In the genomic region with DNA sequence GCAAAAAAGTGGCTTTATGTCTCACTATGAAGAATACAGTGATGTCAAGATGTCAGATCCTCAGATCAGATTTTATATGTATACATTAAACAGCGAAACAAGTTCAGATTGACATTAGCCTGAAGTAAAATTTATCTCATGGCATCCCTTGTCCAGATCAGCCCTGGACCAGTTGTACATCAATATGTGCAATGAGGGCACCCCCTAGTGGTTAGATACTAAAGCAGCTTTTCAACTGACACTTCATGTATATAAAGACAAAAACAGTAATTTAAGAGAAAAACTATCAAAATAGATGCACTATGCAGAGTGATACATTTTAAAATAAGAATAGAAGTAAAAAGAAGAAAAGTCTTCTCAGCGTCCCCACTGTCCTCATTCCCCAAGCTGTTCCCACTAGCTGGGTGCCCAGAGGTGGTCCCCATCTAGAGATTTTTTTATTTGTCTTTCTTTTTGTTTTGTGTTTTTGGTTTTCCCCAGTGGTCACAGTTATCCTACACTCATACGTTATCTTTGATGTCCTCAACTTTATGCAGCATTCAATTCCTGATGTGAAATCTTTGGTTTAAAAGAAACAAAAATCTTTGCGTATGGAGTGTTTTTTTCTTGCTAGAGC, we compare ENCODE assay signal across 1 cellular context.
TF ChIP-seq lines count a peak whose summit lies in the region.

No MANE protein-coding gene starts in this region.

TF ChIP-seq in GM23338, 12 proteins besides CTCF, POLR2A, EP300 and RAD21 (continued from another document):
- TF ChIP-seq, protein P1, sequence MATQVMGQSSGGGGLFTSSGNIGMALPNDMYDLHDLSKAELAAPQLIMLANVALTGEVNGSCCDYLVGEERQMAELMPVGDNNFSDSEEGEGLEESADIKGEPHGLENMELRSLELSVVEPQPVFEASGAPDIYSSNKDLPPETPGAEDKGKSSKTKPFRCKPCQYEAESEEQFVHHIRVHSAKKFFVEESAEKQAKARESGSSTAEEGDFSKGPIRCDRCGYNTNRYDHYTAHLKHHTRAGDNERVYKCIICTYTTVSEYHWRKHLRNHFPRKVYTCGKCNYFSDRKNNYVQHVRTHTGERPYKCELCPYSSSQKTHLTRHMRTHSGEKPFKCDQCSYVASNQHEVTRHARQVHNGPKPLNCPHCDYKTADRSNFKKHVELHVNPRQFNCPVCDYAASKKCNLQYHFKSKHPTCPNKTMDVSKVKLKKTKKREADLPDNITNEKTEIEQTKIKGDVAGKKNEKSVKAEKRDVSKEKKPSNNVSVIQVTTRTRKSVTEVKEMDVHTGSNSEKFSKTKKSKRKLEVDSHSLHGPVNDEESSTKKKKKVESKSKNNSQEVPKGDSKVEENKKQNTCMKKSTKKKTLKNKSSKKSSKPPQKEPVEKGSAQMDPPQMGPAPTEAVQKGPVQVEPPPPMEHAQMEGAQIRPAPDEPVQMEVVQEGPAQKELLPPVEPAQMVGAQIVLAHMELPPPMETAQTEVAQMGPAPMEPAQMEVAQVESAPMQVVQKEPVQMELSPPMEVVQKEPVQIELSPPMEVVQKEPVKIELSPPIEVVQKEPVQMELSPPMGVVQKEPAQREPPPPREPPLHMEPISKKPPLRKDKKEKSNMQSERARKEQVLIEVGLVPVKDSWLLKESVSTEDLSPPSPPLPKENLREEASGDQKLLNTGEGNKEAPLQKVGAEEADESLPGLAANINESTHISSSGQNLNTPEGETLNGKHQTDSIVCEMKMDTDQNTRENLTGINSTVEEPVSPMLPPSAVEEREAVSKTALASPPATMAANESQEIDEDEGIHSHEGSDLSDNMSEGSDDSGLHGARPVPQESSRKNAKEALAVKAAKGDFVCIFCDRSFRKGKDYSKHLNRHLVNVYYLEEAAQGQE (IDR thresholded peaks at IDR 0.05; ENCODE audit: unreplicated experiment) = no peak
- TF ChIP-seq, protein P2, sequence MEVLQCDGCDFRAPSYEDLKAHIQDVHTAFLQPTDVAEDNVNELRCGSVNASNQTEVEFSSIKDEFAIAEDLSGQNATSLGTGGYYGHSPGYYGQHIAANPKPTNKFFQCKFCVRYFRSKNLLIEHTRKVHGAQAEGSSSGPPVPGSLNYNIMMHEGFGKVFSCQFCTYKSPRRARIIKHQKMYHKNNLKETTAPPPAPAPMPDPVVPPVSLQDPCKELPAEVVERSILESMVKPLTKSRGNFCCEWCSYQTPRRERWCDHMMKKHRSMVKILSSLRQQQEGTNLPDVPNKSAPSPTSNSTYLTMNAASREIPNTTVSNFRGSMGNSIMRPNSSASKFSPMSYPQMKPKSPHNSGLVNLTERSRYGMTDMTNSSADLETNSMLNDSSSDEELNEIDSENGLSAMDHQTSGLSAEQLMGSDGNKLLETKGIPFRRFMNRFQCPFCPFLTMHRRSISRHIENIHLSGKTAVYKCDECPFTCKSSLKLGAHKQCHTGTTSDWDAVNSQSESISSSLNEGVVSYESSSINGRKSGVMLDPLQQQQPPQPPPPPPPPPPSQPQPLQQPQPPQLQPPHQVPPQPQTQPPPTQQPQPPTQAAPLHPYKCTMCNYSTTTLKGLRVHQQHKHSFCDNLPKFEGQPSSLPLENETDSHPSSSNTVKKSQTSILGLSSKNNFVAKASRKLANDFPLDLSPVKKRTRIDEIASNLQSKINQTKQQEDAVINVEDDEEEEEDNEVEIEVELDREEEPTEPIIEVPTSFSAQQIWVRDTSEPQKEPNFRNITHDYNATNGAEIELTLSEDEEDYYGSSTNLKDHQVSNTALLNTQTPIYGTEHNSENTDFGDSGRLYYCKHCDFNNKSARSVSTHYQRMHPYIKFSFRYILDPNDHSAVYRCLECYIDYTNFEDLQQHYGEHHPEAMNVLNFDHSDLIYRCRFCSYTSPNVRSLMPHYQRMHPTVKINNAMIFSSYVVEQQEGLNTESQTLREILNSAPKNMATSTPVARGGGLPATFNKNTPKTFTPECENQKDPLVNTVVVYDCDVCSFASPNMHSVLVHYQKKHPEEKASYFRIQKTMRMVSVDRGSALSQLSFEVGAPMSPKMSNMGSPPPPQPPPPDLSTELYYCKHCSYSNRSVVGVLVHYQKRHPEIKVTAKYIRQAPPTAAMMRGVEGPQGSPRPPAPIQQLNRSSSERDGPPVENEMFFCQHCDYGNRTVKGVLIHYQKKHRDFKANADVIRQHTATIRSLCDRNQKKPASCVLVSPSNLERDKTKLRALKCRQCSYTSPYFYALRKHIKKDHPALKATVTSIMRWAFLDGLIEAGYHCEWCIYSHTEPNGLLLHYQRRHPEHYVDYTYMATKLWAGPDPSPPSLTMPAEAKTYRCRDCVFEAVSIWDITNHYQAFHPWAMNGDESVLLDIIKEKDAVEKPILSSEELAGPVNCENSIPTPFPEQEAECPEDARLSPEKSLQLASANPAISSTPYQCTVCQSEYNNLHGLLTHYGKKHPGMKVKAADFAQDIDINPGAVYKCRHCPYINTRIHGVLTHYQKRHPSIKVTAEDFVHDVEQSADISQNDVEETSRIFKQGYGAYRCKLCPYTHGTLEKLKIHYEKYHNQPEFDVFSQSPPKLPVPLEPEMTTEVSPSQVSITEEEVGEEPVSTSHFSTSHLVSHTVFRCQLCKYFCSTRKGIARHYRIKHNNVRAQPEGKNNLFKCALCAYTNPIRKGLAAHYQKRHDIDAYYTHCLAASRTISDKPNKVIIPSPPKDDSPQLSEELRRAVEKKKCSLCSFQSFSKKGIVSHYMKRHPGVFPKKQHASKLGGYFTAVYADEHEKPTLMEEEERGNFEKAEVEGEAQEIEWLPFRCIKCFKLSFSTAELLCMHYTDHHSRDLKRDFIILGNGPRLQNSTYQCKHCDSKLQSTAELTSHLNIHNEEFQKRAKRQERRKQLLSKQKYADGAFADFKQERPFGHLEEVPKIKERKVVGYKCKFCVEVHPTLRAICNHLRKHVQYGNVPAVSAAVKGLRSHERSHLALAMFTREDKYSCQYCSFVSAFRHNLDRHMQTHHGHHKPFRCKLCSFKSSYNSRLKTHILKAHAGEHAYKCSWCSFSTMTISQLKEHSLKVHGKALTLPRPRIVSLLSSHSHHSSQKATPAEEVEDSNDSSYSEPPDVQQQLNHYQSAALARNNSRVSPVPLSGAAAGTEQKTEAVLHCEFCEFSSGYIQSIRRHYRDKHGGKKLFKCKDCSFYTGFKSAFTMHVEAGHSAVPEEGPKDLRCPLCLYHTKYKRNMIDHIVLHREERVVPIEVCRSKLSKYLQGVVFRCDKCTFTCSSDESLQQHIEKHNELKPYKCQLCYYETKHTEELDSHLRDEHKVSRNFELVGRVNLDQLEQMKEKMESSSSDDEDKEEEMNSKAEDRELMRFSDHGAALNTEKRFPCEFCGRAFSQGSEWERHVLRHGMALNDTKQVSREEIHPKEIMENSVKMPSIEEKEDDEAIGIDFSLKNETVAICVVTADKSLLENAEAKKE (CRISPR knock-in tag; IDR thresholded peaks at IDR 0.05) = no peak
TF ChIP-seq in GM23338: peak in this region for 0.
